Comparison of ENCODE assay signal across 10 cellular contexts in the genomic region with DNA sequence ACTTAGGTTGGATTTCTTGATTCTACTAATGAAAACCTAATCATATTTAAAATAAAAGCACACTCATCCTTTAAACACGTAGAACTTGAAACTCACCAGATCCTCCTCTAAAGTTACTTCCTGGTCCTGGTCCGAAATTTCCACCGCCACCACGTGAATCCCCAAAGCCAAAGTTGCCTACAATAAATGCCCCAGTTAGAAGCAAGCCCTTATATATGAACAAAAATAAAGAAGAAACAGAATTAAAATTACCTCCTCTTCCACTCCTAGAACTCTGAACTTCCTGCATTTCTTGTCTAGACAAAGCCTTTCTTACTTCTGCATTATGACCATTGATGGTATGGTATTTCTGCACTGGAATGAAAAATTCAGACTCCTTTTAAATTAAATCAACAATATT. TPM values are rescaled to one million over a fixed set of nuclear protein-coding genes. Genes with fewer than 3 reads are reported as not detected.
DNase-seq lines count a peak whose midpoint lies in the region; ATAC-seq and TF ChIP-seq lines count a peak whose summit lies in the region.
"Had no signal": no experiment of that assay in that cellular context is flagged by ENCODE, and none has a peak within 500 bp of the region (broad histone marks: within the 10 kb centered on the region; RNA-seq: fewer than 3 reads in every experiment).

No MANE protein-coding gene starts in this region.

- H3K27me3 ChIP-seq in left ventricle myocardium inferior (ENCODE audit: low read depth) (no peaks in the 10 kb centered on the region), iPS-20b (ENCODE audit: insufficient read depth, low read length) (no peaks in the 10 kb centered on the region), tibial artery (no peaks in the 10 kb centered on the region)

- H3K27ac Mint-ChIP-seq in activated T-helper 1 cell treated with anti-CD3 and anti-CD28 coated beads, Interleukin-12 subunit alpha, Interleukin-12 subunit beta, Interleukin-2, Interleukin-4 antibody, amounts not matched to agents 30 ng/mL and 10 ng/mL and 1 ng/mL, durations not matched to agents 14 hours and 24 hours and 36 hours, result peak overlapping the region; percentile 84

- H3K4me1 Mint-ChIP-seq in activated T-helper 1 cell treated with anti-CD3 and anti-CD28 coated beads, Interleukin-12 subunit alpha, Interleukin-12 subunit beta, Interleukin-2, Interleukin-4 antibody, amounts not matched to agents 30 ng/mL and 10 ng/mL and 1 ng/mL, durations not matched to agents 14 hours and 24 hours and 36 hours (ENCODE audit: low read depth), result peaks cover 56% of the 10 kb centered on the region

- H3K4me3 Mint-ChIP-seq in activated T-helper 1 cell treated with anti-CD3 and anti-CD28 coated beads, Interleukin-12 subunit alpha, Interleukin-12 subunit beta, Interleukin-2, Interleukin-4 antibody, amounts not matched to agents 30 ng/mL and 10 ng/mL and 1 ng/mL, durations not matched to agents 14 hours and 24 hours and 36 hours, result peak overlapping the region; percentile 100

- H3K9me3 ChIP-seq in left ventricle myocardium inferior (replicated peaks), result no peaks in the 10 kb centered on the region
- no peaks in the 10 kb centered on the region for H3K9me3 ChIP-seq in iPS-20b (ENCODE audit: insufficient read depth, low read depth, low read length)
- H3K9me3 ChIP-seq in tibial artery, result no peaks in the 10 kb centered on the region
- H3K9me3 ChIP-seq: prostate gland had no signal

- H3K4me1 ChIP-seq in left ventricle myocardium inferior, result peaks cover 90% of the 10 kb centered on the region
- H3K4me1 ChIP-seq in iPS-20b (ENCODE audit: insufficient read depth, low read length), result peaks cover 10% of the 10 kb centered on the region; the same call in 1 of the 2 replicates
- peaks cover 0 to 65% (median 39%) of the 10 kb centered on the region in 4 donors for H3K4me1 ChIP-seq in tibial artery

- DNase-seq in left ventricle myocardium inferior (no peak), cardiac septum (ENCODE audit: low spot score) (no peak), tibial artery (no peak), SHP77 (lab: John Stamatoyannopoulos, UW) (no peak), GM13976 (ENCODE audit: low spot score) (no peak)
- no peak for DNase-seq in activated T-helper 1 cell treated with anti-CD3 and anti-CD28 coated beads, Interleukin-12 subunit alpha, Interleukin-12 subunit beta, Interleukin-2, Interleukin-4 antibody, amounts not matched to agents 30 ng/mL and 10 ng/mL and 1 ng/mL, durations not matched to agents 14 hours and 24 hours and 36 hours (ENCODE audit: low spot score)

- H3K27ac ChIP-seq in left ventricle myocardium inferior (replicated peaks) (no peak overlapping the region), iPS-20b (ENCODE audit: low read length) (no peak overlapping the region), tibial artery (peak overlapping the region; percentile 19 to 27)
- H3K27ac ChIP-seq: prostate gland had no signal

- no peak for ATAC-seq in GM21576 (IDR thresholded peaks at IDR 0.05; ENCODE audit: unreplicated experiment)
- ATAC-seq: esophagus mucosa had no signal

- no peaks in the 10 kb centered on the region for H3K27me3 Mint-ChIP-seq in activated T-helper 1 cell treated with anti-CD3 and anti-CD28 coated beads, Interleukin-12 subunit alpha, Interleukin-12 subunit beta, Interleukin-2, Interleukin-4 antibody, amounts not matched to agents 30 ng/mL and 10 ng/mL and 1 ng/mL, durations not matched to agents 14 hours and 24 hours and 36 hours (ENCODE audit: insufficient read depth)

- in situ Hi-C loops in GM13976 (cut with MboI; ENCODE audit: low sequenced_read_pairs, unreplicated experiment), result no loop called here

- peaks cover 73% of the 10 kb centered on the region for H3K36me3 ChIP-seq in left ventricle myocardium inferior
- peaks cover 91% of the 10 kb centered on the region for H3K36me3 ChIP-seq in iPS-20b (ENCODE audit: insufficient read depth, low read depth, low read length)
- H3K36me3 ChIP-seq in tibial artery, result peaks cover 61 to 63% (median 62%) of the 10 kb centered on the region in 3 donors

- H3K9me3 Mint-ChIP-seq in activated T-helper 1 cell treated with anti-CD3 and anti-CD28 coated beads, Interleukin-12 subunit alpha, Interleukin-12 subunit beta, Interleukin-2, Interleukin-4 antibody, amounts not matched to agents 30 ng/mL and 10 ng/mL and 1 ng/mL, durations not matched to agents 14 hours and 24 hours and 36 hours, result no peaks in the 10 kb centered on the region

- peaks cover 88% of the 10 kb centered on the region for H3K36me3 Mint-ChIP-seq in activated T-helper 1 cell treated with anti-CD3 and anti-CD28 coated beads, Interleukin-12 subunit alpha, Interleukin-12 subunit beta, Interleukin-2, Interleukin-4 antibody, amounts not matched to agents 30 ng/mL and 10 ng/mL and 1 ng/mL, durations not matched to agents 14 hours and 24 hours and 36 hours (ENCODE audit: low read depth)

- intact Hi-C loops in left ventricle myocardium inferior (cut with micrococcal nuclease) (no loop called here), cardiac septum (cut with DNase I) (no loop called here), tibial artery (cut with DNase I; ENCODE audit: low total_unique reads) (loop anchor here (5.0 kb wide), 2 partner anchors 171 to 976 kb away; partner anchors contain the start of gene HOXA10)
- intact Hi-C loops in activated T-helper 1 cell treated with anti-CD3 and anti-CD28 coated beads, Interleukin-12 subunit alpha, Interleukin-12 subunit beta, Interleukin-2, Interleukin-4 antibody, amounts not matched to agents 30 ng/mL and 10 ng/mL and 1 ng/mL, durations not matched to agents 14 hours and 24 hours and 36 hours (cut with micrococcal nuclease), result loop anchor here (5.0 kb wide), 2 partner anchors 244 to 304 kb away; no protein-coding TSS in a partner anchor

- peak overlapping the region; percentile 100; the same call in 1 of the 2 replicates for H3K9ac ChIP-seq in iPS-20b (ENCODE audit: low read depth, low read length)

- H3K4me3 ChIP-seq in left ventricle myocardium inferior (peak overlapping the region; percentile 90), iPS-20b (ENCODE audit: low read length) (peak overlapping the region; percentile 100), tibial artery (peak overlapping the region in 1 of 2 donors; percentile 74)

- TF ChIP-seq CTCF in left ventricle myocardium inferior (IDR thresholded peaks at IDR 0.05; ENCODE audit: borderline replicate concordance), result no peak
- TF ChIP-seq CTCF in tibial artery (IDR thresholded peaks at IDR 0.05), result no peak
- TF ChIP-seq CTCF in GM13976 (IDR thresholded peaks at IDR 0.05; ENCODE audit: borderline replicate concordance, control extremely low read depth, extremely low read depth, insufficient read depth, missing control alignments), result no peak

RNA-seq across cellular contexts. Expression of gene HNRNPA2B1, which starts 4.2 kb away (rescaled TPM):
- total RNA-seq in left ventricle myocardium inferior (398 TPM), cardiac septum (353 TPM)
- 821 and 823 TPM in 2 replicates for total RNA-seq in activated T-helper 1 cell treated with anti-CD3 and anti-CD28 coated beads, Interleukin-12 subunit alpha, Interleukin-12 subunit beta, Interleukin-2, Interleukin-4 antibody, amounts not matched to agents 30 ng/mL and 10 ng/mL and 1 ng/mL, durations not matched to agents 14 hours and 24 hours and 36 hours

RNA-seq across cellular contexts. Expression of gene CBX3, which starts 5.2 kb away (rescaled TPM):
- total RNA-seq in left ventricle myocardium inferior (58.5 TPM), cardiac septum (66.8 TPM)
- 284 and 298 TPM in 2 replicates for total RNA-seq in activated T-helper 1 cell treated with anti-CD3 and anti-CD28 coated beads, Interleukin-12 subunit alpha, Interleukin-12 subunit beta, Interleukin-2, Interleukin-4 antibody, amounts not matched to agents 30 ng/mL and 10 ng/mL and 1 ng/mL, durations not matched to agents 14 hours and 24 hours and 36 hours

RNA-seq across cellular contexts. Expression of gene NFE2L3, which starts 44.3 kb away (rescaled TPM):
- total RNA-seq in left ventricle myocardium inferior (0.99 TPM), cardiac septum (0.57 TPM)
- total RNA-seq in activated T-helper 1 cell treated with anti-CD3 and anti-CD28 coated beads, Interleukin-12 subunit alpha, Interleukin-12 subunit beta, Interleukin-2, Interleukin-4 antibody, amounts not matched to agents 30 ng/mL and 10 ng/mL and 1 ng/mL, durations not matched to agents 14 hours and 24 hours and 36 hours, result 80.1 TPM in 2 replicates

Comparison
In these comparisons a context has a peak if more than half of its experiments do, and no peak if none do; other contexts are left out.
1. H3K27ac ChIP-seq: peak in tibial artery (2 of 2); none in left ventricle myocardium inferior (single experiment) and iPS-20b (single experiment).
2. RNA of gene NFE2L3, which starts 44.3 kb away (total RNA-seq): 80.1 TPM in activated T-helper 1 cell treated with anti-CD3 and anti-CD28 coated beads, Interleukin-12 subunit alpha, Interleukin-12 subunit beta, Interleukin-2, Interleukin-4 antibody, amounts not matched to agents 30 ng/mL and 10 ng/mL and 1 ng/mL, durations not matched to agents 14 hours and 24 hours and 36 hours; 0.99 TPM in left ventricle myocardium inferior (single experiment) and 0.57 TPM in cardiac septum (single experiment); every median in the first group is over 10 times any median in the second.
3. intact Hi-C loops: an anchor here in activated T-helper 1 cell treated with anti-CD3 and anti-CD28 coated beads, Interleukin-12 subunit alpha, Interleukin-12 subunit beta, Interleukin-2, Interleukin-4 antibody, amounts not matched to agents 30 ng/mL and 10 ng/mL and 1 ng/mL, durations not matched to agents 14 hours and 24 hours and 36 hours (5.0 kb wide) and tibial artery (5.0 kb wide); none called in left ventricle myocardium inferior and cardiac septum.